1 cellular context compared by ENCODE assay signal in the genomic region with DNA sequence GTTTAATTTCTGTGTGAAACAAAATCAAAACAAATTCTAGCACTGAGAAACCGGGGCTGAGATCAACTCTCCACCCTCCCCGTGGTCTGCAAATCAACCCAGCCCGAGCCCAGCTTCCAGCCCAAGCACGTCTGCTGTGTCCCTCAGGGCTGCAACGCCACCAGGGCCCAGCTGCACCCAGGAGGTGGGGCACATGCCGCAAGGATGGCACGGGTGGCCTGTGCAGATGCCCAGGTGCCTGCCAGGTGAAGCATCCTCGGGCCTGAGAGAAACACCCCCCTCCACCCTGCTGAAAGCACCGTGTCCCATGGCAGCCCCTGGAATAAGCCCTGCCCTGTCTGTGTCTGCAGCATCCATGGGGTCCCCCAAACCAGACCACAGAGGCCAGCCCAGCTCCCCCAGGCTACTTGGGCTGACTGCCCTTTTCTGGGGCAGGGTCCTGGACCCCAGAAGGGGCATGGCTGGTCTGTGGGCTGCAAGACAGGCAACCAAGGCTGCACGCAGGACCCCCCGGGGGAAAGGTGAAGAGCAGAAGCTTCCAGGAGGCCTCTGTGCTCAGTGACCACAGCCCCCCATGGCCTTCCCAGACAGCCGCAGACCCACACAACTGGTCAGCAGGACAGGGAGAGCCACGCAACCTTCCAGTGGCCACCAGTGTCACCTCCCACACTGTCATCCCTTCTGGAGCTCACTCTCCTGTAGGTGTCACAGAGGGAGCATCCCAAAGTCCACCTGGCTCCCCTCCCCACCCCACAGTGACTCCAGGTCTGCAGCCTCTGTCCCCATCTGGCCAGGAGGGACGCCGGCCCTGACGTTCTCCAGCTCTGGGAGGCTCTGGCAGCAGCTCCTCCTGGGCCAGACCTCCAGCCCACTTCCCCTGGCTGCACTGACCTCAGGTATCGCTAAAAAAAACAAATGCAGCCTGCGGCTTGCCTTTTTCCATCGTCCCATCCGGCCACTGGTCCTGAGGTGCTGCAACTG.
A peak's percentile ranks its signal among the peaks of the same experiment; 100 is the strongest.
TF ChIP-seq lines count a peak whose summit lies in the region.

No MANE protein-coding gene starts in this region.

TF ChIP-seq in HepG2, 621 proteins besides CTCF, POLR2A, EP300 and RAD21:
- TF ChIP-seq, protein P1, sequence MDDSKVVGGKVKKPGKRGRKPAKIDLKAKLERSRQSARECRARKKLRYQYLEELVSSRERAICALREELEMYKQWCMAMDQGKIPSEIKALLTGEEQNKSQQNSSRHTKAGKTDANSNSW (CRISPR knock-in tag; IDR thresholded peaks at IDR 0.05; ENCODE audit: borderline replicate concordance) = no peak
- TF ChIP-seq EZH2 (conservative IDR thresholded peaks at IDR 0.05; ENCODE audit: low read depth, low read length) (0 out of 2 replicates have a peak, but pooled peaks have one; percentile 48), ARNTL (CRISPR knock-in tag; IDR thresholded peaks at IDR 0.05) (no peak), ZNF878 (CRISPR knock-in tag; IDR thresholded peaks at IDR 0.05) (no peak), NFE2L2 (IDR thresholded peaks at IDR 0.05; ENCODE audit: low read length) (no peak)
